34 cellular contexts compared by ENCODE assay signal in genomic region chr3:63593779-63594178, GRCh38. TPM values are rescaled to one million over a fixed set of nuclear protein-coding genes. Genes with fewer than 3 reads are reported as not detected.
"Had no signal": no experiment of that assay in that cellular context is flagged by ENCODE, and none has a peak within 500 bp of the region (broad histone marks: within the 10 kb centered on the region; RNA-seq: fewer than 3 reads in every experiment).

No MANE protein-coding gene starts in this region.

- H3K9me3 ChIP-seq: ascending aorta had no signal

- H3K36me3 ChIP-seq: ascending aorta, cardiac muscle cell, WERI-Rb-1 had no signal

- H3K27ac ChIP-seq: ascending aorta, cardiac muscle cell, WERI-Rb-1 had no signal

- H3K27me3 ChIP-seq: ascending aorta, cardiac muscle cell had no signal

- H3K4me3 ChIP-seq: ascending aorta, cardiac muscle cell had no signal

- DNase-seq: activated CD4-positive, alpha-beta memory T cell treated with anti-CD3 and anti-CD28 coated beads, Interleukin-2, amount 10 ng/mL, durations not matched to agents 7 days and 5 days; activated CD4-positive, alpha-beta T cell treated with anti-CD3 and anti-CD28 coated beads for 1 hour; activated CD4-positive, alpha-beta T cell treated with anti-CD3 and anti-CD28 coated beads for 36 hours; activated CD4-positive, alpha-beta T cell treated with anti-CD3 and anti-CD28 coated beads for 48 hours; activated CD4-positive, alpha-beta T cell treated with anti-CD3 and anti-CD28 coated beads, Interleukin-2, amount 10 ng/mL, durations not matched to agents 7 days and 5 days; activated CD4-positive, alpha-beta T cell treated with anti-CD3 and anti-CD28 coated beads, Interleukin-2, amount 50 U/mL, for 48 hours; activated CD4-positive, CD25-positive, alpha-beta regulatory T cell; activated CD8-positive, alpha-beta memory T cell treated with anti-CD3 and anti-CD28 coated beads for 24 hours; activated CD8-positive, alpha-beta memory T cell treated with anti-CD3 and anti-CD28 coated beads, Interleukin-2, amount 10 ng/mL, durations not matched to agents 7 days and 5 days; activated CD8-positive, alpha-beta memory T cell treated with anti-CD3 and anti-CD28 coated beads, Interleukin-2, amount 50 U/mL, for 48 hours; activated CD8-positive, alpha-beta T cell treated with anti-CD3 and anti-CD28 coated beads, Interleukin-2, amount 10 ng/mL, durations not matched to agents 7 days and 5 days; activated effector memory CD4-positive, alpha-beta T cell treated with Interleukin-2 at 50 U/mL for 16 hours; activated gamma-delta T cell; activated naive CD4-positive, alpha-beta T cell treated with anti-CD3 and anti-CD28 coated beads, Interleukin-2, amount 10 ng/mL, durations not matched to agents 7 days and 5 days; activated naive CD4-positive, alpha-beta T cell treated with Interleukin-2 at 50 U/mL for 16 hours; activated naive CD8-positive, alpha-beta T cell treated with anti-CD3 and anti-CD28 coated beads, Interleukin-2, amount 10 ng/mL, durations not matched to agents 7 days and 5 days; activated naive CD8-positive, alpha-beta T cell treated with anti-CD3 and anti-CD28 coated beads, Interleukin-2, amount 50 U/mL, for 24 hours; activated T-cell treated with anti-CD3 and anti-CD28 coated beads, Interleukin-2, amount 50 U/mL, for 24 hours; activated T-cell treated with anti-CD3 and anti-CD28 coated beads, Interleukin-2, amount 50 U/mL, for 48 hours; amygdala; anterior cingulate cortex; caudate nucleus; cerebellar nuclear complex; T-helper 1 cell; T-helper 2 cell; T-helper 9 cell; WERI-Rb-1 had no signal

- H3K4me1 ChIP-seq: ascending aorta had no signal

- ATAC-seq: activated CD4-positive, alpha-beta T cell treated with anti-CD3 and anti-CD28 coated beads for 36 hours; activated CD4-positive, CD25-positive, alpha-beta regulatory T cell treated with anti-CD3 and anti-CD28 coated beads, Interleukin-2, amount 50 U/mL, for 24 hours; activated CD8-positive, alpha-beta memory T cell treated with anti-CD3 and anti-CD28 coated beads, Interleukin-2, amount 10 ng/mL, durations not matched to agents 7 days and 5 days; activated CD8-positive, alpha-beta T cell treated with anti-CD3 and anti-CD28 coated beads, Interleukin-2, amount 10 ng/mL, durations not matched to agents 7 days and 5 days; activated naive CD8-positive, alpha-beta T cell treated with anti-CD3 and anti-CD28 coated beads, Interleukin-2, amount 50 U/mL, for 24 hours; WTC11 had no signal

RNA-seq across cellular contexts. Expression of gene SNTN, which starts 58.7 kb away (rescaled TPM):
- total RNA-seq: activated CD4-positive, alpha-beta memory T cell treated with anti-CD3 and anti-CD28 coated beads, Interleukin-2, amount 10 ng/mL, durations not matched to agents 7 days and 5 days; activated CD4-positive, alpha-beta T cell treated with anti-CD3 and anti-CD28 coated beads for 36 hours; activated CD4-positive, alpha-beta T cell treated with anti-CD3 and anti-CD28 coated beads, Interleukin-2, amount 10 ng/mL, durations not matched to agents 7 days and 5 days; activated CD8-positive, alpha-beta memory T cell treated with anti-CD3 and anti-CD28 coated beads, Interleukin-2, amount 10 ng/mL, durations not matched to agents 7 days and 5 days; activated CD8-positive, alpha-beta T cell treated with anti-CD3 and anti-CD28 coated beads, Interleukin-2, amount 10 ng/mL, durations not matched to agents 7 days and 5 days; activated naive CD8-positive, alpha-beta T cell treated with anti-CD3 and anti-CD28 coated beads, Interleukin-2, amount 10 ng/mL, durations not matched to agents 7 days and 5 days; activated T-helper 2 cell treated with anti-CD3 and anti-CD28 coated beads, Interferon-gamma antibody, Interleukin-2, Interleukin-4, amounts not matched to agents 10 μg/mL and 5 μg/mL and 100 μg/mL, durations not matched to agents 14 hours and 24 hours and 36 hours; ascending aorta; bronchial epithelial cell; chondrocyte; WTC11 had no signal
- polyA plus RNA-seq: cardiac muscle cell had no signal
